8 cellular contexts compared by ENCODE assay signal in the genomic region with DNA sequence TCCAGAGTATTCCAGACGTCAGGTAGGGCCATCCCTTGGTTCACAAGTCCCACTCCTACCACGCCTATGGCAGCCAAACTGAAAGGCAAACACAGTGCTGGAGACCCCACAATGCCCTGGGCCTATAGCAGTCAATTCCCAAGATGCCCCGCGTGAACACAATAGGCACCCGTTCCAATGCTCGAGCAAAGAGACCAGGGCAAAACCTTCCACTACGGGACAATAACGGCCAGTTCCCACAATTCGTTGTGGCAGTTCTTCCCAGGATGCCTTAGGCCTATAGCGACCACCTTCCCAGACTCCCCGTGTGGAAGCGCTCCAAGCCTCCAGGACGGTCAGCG. TPM values are rescaled to one million over a fixed set of nuclear protein-coding genes. Genes with fewer than 3 reads are reported as not detected.
DNase-seq lines count a peak whose midpoint lies in the region; ATAC-seq and TF ChIP-seq lines count a peak whose summit lies in the region.

No MANE protein-coding gene starts in this region.

- no peak for TF ChIP-seq POLR2A in sigmoid colon (IDR thresholded peaks at IDR 0.05)

- H3K36me3 ChIP-seq in heart right ventricle (peaks cover 0 to 6% (median 0%) of the 10 kb centered on the region in 9 donors), sigmoid colon (peaks cover 0 to 4% (median 0%) of the 10 kb centered on the region in 4 donors)

- H3K36me3 Mint-ChIP-seq in activated naive CD4-positive, alpha-beta T cell treated with anti-CD3 and anti-CD28 coated beads, Interleukin-2, amount 10 ng/mL, durations not matched to agents 7 days and 5 days, result no peaks in the 10 kb centered on the region

- TF ChIP-seq CTCF in AG09309 (IDR thresholded peaks at IDR 0.05; ENCODE audit: control insufficient read depth, insufficient read depth, low read depth, low read length, missing control alignments), result no peak
- no peak for TF ChIP-seq CTCF in heart right ventricle (IDR thresholded peaks at IDR 0.05)
- TF ChIP-seq CTCF in sigmoid colon (IDR thresholded peaks at IDR 0.05), result no peak

- H3K4me3 ChIP-seq in AG09309 (ENCODE audit: control insufficient read depth, low read depth, low read length) (peak overlapping the region; percentile 93), heart right ventricle (peak overlapping the region; percentile 59 to 90 (median 80)), sigmoid colon (peak overlapping the region; percentile 65 to 88 (median 71))

- H3K27me3 ChIP-seq in heart right ventricle, result no peaks in the 10 kb centered on the region
- H3K27me3 ChIP-seq in sigmoid colon, result no peaks in the 10 kb centered on the region

- CTCF ChIA-PET in activated naive CD4-positive, alpha-beta T cell treated with anti-CD3 and anti-CD28 coated beads, Interleukin-2, amount 10 ng/mL, durations not matched to agents 7 days and 5 days (lab: Charles Lee), result no interaction called here

- H3K4me3 Mint-ChIP-seq in activated naive CD4-positive, alpha-beta T cell treated with anti-CD3 and anti-CD28 coated beads, Interleukin-2, amount 10 ng/mL, durations not matched to agents 7 days and 5 days, result peak overlapping the region; percentile 94

- no peaks in the 10 kb centered on the region for H3K27me3 Mint-ChIP-seq in activated naive CD4-positive, alpha-beta T cell treated with anti-CD3 and anti-CD28 coated beads, Interleukin-2, amount 10 ng/mL, durations not matched to agents 7 days and 5 days

- H3K4me1 ChIP-seq in heart right ventricle (peaks cover 0 to 24% (median 7%) of the 10 kb centered on the region in 9 donors), sigmoid colon (peaks cover 0 to 29% (median 17%) of the 10 kb centered on the region in 4 donors)

- ATAC-seq in GM18873 (IDR thresholded peaks at IDR 0.05; ENCODE audit: low FRiP score, unreplicated experiment) (peak; percentile 6), HG03139 (IDR thresholded peaks at IDR 0.05; ENCODE audit: unreplicated experiment) (peak; percentile 25), heart right ventricle (peak; percentile 8 to 52 (median 35))

- peak overlapping the region; percentile 98 for H3K27ac Mint-ChIP-seq in activated naive CD4-positive, alpha-beta T cell treated with anti-CD3 and anti-CD28 coated beads, Interleukin-2, amount 10 ng/mL, durations not matched to agents 7 days and 5 days

- intact Hi-C loops in heart right ventricle (cut with DNase I) (loop anchor here in 2 of 10 donors (2.0 kb wide), 1 partner anchor 22 kb away; a partner anchor contains a TSS), sigmoid colon (cut with DNase I) (loop anchor here (1.0 kb wide), 1 partner anchor 23 kb away; a partner anchor contains a TSS)

- no peaks in the 10 kb centered on the region for H3K9me3 Mint-ChIP-seq in activated naive CD4-positive, alpha-beta T cell treated with anti-CD3 and anti-CD28 coated beads, Interleukin-2, amount 10 ng/mL, durations not matched to agents 7 days and 5 days

- DNase-seq in AG09309 (ENCODE audit: low read depth), result no peak
- peak; percentile 48 for DNase-seq in NCI-H774 (lab: John Stamatoyannopoulos, UW)
- DNase-seq in activated naive CD4-positive, alpha-beta T cell treated with anti-CD3 and anti-CD28 coated beads, Interleukin-2, amount 10 ng/mL, durations not matched to agents 7 days and 5 days, result peak; percentile 65
- DNase-seq in heart right ventricle, result no peak
- no peak for DNase-seq in sigmoid colon
- no peak for DNase-seq in cerebellar cortex (ENCODE audit: low spot score)

- WGBS in heart right ventricle, 2 donors, result 1% methylated on average over 14 of the region's 14 CpGs
- 0 to 1% methylated on average over 14 of the region's 14 CpGs for WGBS in sigmoid colon, 2 donors

- peaks cover 32% of the 10 kb centered on the region for H3K4me1 Mint-ChIP-seq in activated naive CD4-positive, alpha-beta T cell treated with anti-CD3 and anti-CD28 coated beads, Interleukin-2, amount 10 ng/mL, durations not matched to agents 7 days and 5 days

- H3K9me3 ChIP-seq in heart right ventricle, result no peaks in the 10 kb centered on the region
- no peaks in the 10 kb centered on the region for H3K9me3 ChIP-seq in sigmoid colon

- TF ChIP-seq EP300 in sigmoid colon (IDR thresholded peaks at IDR 0.05), result no peak

- H3K27ac ChIP-seq in heart right ventricle, result peak overlapping the region; percentile 84 to 97 (median 94)
- H3K27ac ChIP-seq in sigmoid colon, result peak overlapping the region; percentile 91 to 98 (median 98)

RNA-seq across cellular contexts. Expression of a gene that starts 0.5 kb away (rescaled TPM):
- total RNA-seq in heart right ventricle (10 to 100 TPM; 28.1 to 37.6 (median 32.9) TPM), sigmoid colon (10 to 100 TPM; 22.5 to 39.6 (median 35.6) TPM)
- polyA plus RNA-seq in heart right ventricle (10 to 100 TPM; 43.2 to 94.9 TPM), sigmoid colon (10 to 100 TPM; 18.0 to 40.2 (median 33.6) TPM)

RNA-seq across cellular contexts. Expression of a gene that starts 7.0 kb away (rescaled TPM):
- total RNA-seq in heart right ventricle (under 1 TPM in 8 of 10 donors, not detected in 2; 0.11 to 0.32 (median 0.22) TPM), sigmoid colon (1 to 10 TPM in 1 of 4 donors, under 1 TPM in 2, not detected in 1; 0.27 to 1.1 (median 0.36) TPM)
- polyA plus RNA-seq in heart right ventricle (1 to 10 TPM in 1 of 2 donors, under 1 TPM in 1; 0.26 to 1.6 TPM), sigmoid colon (under 1 TPM in 1 of 3 donors, not detected in 2; 0.66 TPM)

RNA-seq across cellular contexts. Expression of a gene that starts 20.8 kb away (rescaled TPM):
- total RNA-seq in heart right ventricle (10 to 100 TPM in 1 of 10 donors, 1 to 10 TPM in 9; 3.0 to 12.3 (median 8.4) TPM), sigmoid colon (10 to 100 TPM; 16.4 to 21.7 (median 19.7) TPM)
- polyA plus RNA-seq in heart right ventricle (1 to 10 TPM; 7.5 to 8.1 TPM), sigmoid colon (1 to 10 TPM in 2 of 3 donors, under 1 TPM in 1; 0.92 to 5.7 (median 1.2) TPM)

RNA-seq across cellular contexts. Expression of a gene that starts 22.5 kb away (rescaled TPM):
- total RNA-seq in heart right ventricle, result 10 to 100 TPM in 9 of 10 donors, 1 to 10 TPM in 1; 8.7 to 15.9 (median 12.7) TPM
- 10 to 100 TPM in 1 of 2 donors, 1 to 10 TPM in 1; 6.7 to 20.9 TPM for polyA plus RNA-seq in heart right ventricle
- 10 to 100 TPM; 12.1 to 23.3 (median 14.8) TPM for total RNA-seq in sigmoid colon
- 10 to 100 TPM; 15.0 to 21.5 (median 19.8) TPM for polyA plus RNA-seq in sigmoid colon

RNA-seq across cellular contexts. Expression of a gene that starts 23.0 kb away (rescaled TPM):
- total RNA-seq in heart right ventricle (10 to 100 TPM; 19.0 to 34.2 (median 28.4) TPM), sigmoid colon (10 to 100 TPM; 13.5 to 24.4 (median 18.8) TPM)
- polyA plus RNA-seq in heart right ventricle (1 to 10 TPM; 5.6 to 8.8 TPM), sigmoid colon (1 to 10 TPM; 3.9 to 7.6 (median 4.2) TPM)

Comparison
In these comparisons a context has a peak if more than half of its experiments do, and no peak if none do; other contexts are left out.
1. DNase-seq: peak in NCI-H774 (single experiment) and activated naive CD4-positive, alpha-beta T cell treated with anti-CD3 and anti-CD28 coated beads, Interleukin-2, amount 10 ng/mL, durations not matched to agents 7 days and 5 days (single experiment); none in AG09309 (single experiment), heart right ventricle (0 of 2), sigmoid colon (single experiment) and cerebellar cortex (single experiment).
2. Peak in every context shown above with its lines, with median percentiles within 50 percentile points of each other: H3K4me3 ChIP-seq and ATAC-seq.